Comparison of ENCODE assay signal across 1 cellular context in genomic region chr22:43186272-43187170, GRCh38.
TF ChIP-seq lines count a peak whose summit lies in the region.

TTLL12 (minus strand) TSS chr22:43187134; CDS start chr22:43187069, 65 bp downstream.

TF ChIP-seq in HepG2, 621 proteins besides CTCF, POLR2A, EP300 and RAD21 (continued from another document):
- TF ChIP-seq ZNF768 (CRISPR knock-in tag; IDR thresholded peaks at IDR 0.05) (peak; percentile 45; the same call in 1 of the 2 replicates), SAFB2 (CRISPR knock-in tag; IDR thresholded peaks at IDR 0.05; ENCODE audit: borderline replicate concordance, low read depth) (0 out of 2 replicates have a peak, but pooled peaks have one; percentile 34), RBFOX2 (IDR thresholded peaks at IDR 0.05; ENCODE audit: low read depth, low read length) (peak; percentile 68; the same call in 1 of the 2 replicates), SALL1 (CRISPR knock-in tag; IDR thresholded peaks at IDR 0.05) (peak; percentile 52; the same call in 1 of the 2 replicates), CREBL2 (CRISPR knock-in tag; IDR thresholded peaks at IDR 0.05; ENCODE audit: borderline replicate concordance) (no peak), YY1 (IDR thresholded peaks at IDR 0.05; ENCODE audit: insufficient read depth, insufficient replicate concordance, low read depth, low read length) (peak; percentile 78), NFAT5 (CRISPR knock-in tag; IDR thresholded peaks at IDR 0.05) (peak; percentile 74; the same call in 1 of the 2 replicates), PHF5A (CRISPR knock-in tag; IDR thresholded peaks at IDR 0.05; ENCODE audit: low read depth, unreplicated experiment) (no peak), ZNF790 (CRISPR knock-in tag; IDR thresholded peaks at IDR 0.05; ENCODE audit: borderline replicate concordance) (peak; percentile 20; the same call in 1 of the 2 replicates), MEIS2 (CRISPR knock-in tag; IDR thresholded peaks at IDR 0.05) (0 out of 2 replicates have a peak, but pooled peaks have one; percentile 26), MLXIP (CRISPR knock-in tag; IDR thresholded peaks at IDR 0.05; ENCODE audit: borderline replicate concordance) (0 out of 2 replicates have a peak, but pooled peaks have one; percentile 40), TBX3 (IDR thresholded peaks at IDR 0.05; ENCODE audit: borderline replicate concordance) (no peak), ZNF263 (CRISPR knock-in tag; IDR thresholded peaks at IDR 0.05) (peak; percentile 22; the same call in 1 of the 2 replicates), BRF2 (CRISPR knock-in tag; IDR thresholded peaks at IDR 0.05) (0 out of 2 replicates have a peak, but pooled peaks have one; percentile 56)
TF ChIP-seq in HepG2: peak in this region for 78.
